In the genomic region with DNA sequence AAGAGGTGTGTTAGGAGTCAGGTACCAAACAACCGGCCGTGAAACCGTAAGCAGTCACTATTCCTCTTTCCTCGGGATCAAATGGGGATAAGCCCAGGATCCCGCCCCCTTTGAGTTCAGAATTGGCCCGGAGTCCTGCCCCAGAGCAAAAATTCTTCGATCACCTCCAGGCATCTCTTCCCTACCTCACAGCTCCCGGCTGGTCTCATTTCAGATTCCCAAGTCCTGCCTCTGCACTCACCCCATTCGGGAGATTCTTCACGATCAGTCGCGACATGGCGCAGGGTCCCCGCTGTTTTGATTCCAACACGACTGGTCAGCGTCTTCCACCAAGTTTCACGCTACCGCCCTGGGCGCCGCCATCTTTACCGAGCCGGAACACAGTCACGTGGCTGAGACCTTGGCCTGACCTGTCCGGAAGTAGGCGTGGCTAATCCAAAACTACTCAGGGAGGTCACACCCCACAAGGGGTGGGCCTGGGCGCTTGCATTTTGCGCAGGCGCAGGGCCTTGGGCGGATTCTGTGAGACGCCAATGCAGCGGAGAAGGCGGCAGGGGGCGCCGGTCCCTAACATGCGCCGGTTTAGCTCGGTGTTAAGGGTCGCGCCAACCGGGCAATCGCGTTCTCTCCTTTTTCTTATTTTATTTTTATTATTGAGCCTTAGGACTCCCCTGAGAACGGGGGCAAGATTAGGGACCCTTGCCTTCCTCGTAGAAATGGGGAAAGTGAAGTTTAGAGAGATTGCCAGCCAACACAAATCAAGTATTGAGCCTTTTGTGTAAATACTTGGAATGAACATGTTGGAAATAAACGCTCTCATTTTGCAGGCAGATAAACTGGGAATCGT, we compare ENCODE assay signal across 8 cellular contexts. TPM values are rescaled to one million over a fixed set of nuclear protein-coding genes. Genes with fewer than 3 reads are reported as not detected.
A peak's percentile ranks its signal among the peaks of the same experiment; 100 is the strongest.
DNase-seq lines count a peak whose midpoint lies in the region; ATAC-seq and TF ChIP-seq lines count a peak whose summit lies in the region.

A gene with protein sequence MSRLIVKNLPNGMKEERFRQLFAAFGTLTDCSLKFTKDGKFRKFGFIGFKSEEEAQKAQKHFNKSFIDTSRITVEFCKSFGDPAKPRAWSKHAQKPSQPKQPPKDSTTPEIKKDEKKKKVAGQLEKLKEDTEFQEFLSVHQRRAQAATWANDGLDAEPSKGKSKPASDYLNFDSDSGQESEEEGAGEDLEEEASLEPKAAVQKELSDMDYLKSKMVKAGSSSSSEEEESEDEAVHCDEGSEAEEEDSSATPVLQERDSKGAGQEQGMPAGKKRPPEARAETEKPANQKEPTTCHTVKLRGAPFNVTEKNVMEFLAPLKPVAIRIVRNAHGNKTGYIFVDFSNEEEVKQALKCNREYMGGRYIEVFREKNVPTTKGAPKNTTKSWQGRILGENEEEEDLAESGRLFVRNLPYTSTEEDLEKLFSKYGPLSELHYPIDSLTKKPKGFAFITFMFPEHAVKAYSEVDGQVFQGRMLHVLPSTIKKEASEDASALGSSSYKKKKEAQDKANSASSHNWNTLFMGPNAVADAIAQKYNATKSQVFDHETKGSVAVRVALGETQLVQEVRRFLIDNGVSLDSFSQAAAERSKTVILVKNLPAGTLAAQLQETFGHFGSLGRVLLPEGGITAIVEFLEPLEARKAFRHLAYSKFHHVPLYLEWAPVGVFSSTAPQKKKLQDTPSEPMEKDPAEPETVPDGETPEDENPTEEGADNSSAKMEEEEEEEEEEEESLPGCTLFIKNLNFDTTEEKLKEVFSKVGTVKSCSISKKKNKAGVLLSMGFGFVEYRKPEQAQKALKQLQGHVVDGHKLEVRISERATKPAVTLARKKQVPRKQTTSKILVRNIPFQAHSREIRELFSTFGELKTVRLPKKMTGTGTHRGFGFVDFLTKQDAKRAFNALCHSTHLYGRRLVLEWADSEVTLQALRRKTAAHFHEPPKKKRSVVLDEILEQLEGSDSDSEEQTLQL (minus strand): TSS at position 375 of the 847 bp plus-strand sequence. CDS start 98 bp downstream, at position 277.

- no peaks in the 10 kb centered on the region for H3K27me3 ChIP-seq in CD4-positive, alpha-beta T cell (ENCODE audit: control insufficient read depth, insufficient read depth, low read length)
- no peaks in the 10 kb centered on the region for H3K27me3 ChIP-seq in left lung

- peaks cover 0 to 42% of the 10 kb centered on the region in 2 donors for H3K4me1 ChIP-seq in left lung

- CTCF ChIA-PET in CD4-positive, alpha-beta T cell (lab: Charles Lee) = interaction anchor here (0.5 to 2.3 kb wide), 9 partner anchors 9 to 1951 kb away, joined by 3 to 11 read pairs (median 4); no protein-coding TSS in a partner anchor

- no peaks in the 10 kb centered on the region for H3K9me3 Mint-ChIP-seq in CD4-positive, alpha-beta T cell

- H3K36me3 Mint-ChIP-seq in CD4-positive, alpha-beta T cell (ENCODE audit: low read depth) = peaks cover 31% of the 10 kb centered on the region

- H3K4me3 Mint-ChIP-seq in CD4-positive, alpha-beta T cell = peak within 1 kb of the TSS; percentile 100

- H3K9me3 ChIP-seq in CD4-positive, alpha-beta T cell (ENCODE audit: control insufficient read depth, low read length) = no peaks in the 10 kb centered on the region
- no peaks in the 10 kb centered on the region for H3K9me3 ChIP-seq in left lung

- H3K36me3 ChIP-seq in left lung = peaks cover 0 to 20% of the 10 kb centered on the region in 2 donors

- POLR2A ChIA-PET in CD4-positive, alpha-beta T cell (lab: Charles Lee) = interaction anchor here (0.8 kb wide), 1 partner anchor 47 kb away, joined by 3 read pairs; no protein-coding TSS in a partner anchor

- peak within 1 kb of the TSS; percentile 90 for H3K27ac Mint-ChIP-seq in CD4-positive, alpha-beta T cell

- peaks cover 44% of the 10 kb centered on the region for H3K4me1 Mint-ChIP-seq in CD4-positive, alpha-beta T cell (ENCODE audit: low read depth)

- peak; percentile 95 for TF ChIP-seq CTCF in CD4-positive, alpha-beta T cell (IDR thresholded peaks at IDR 0.05)
- peak; percentile 95 to 97 for TF ChIP-seq CTCF in left lung (IDR thresholded peaks at IDR 0.05)

- intact Hi-C loops in CD4-positive, alpha-beta T cell (cut with DNase I, micrococcal nuclease) = loop anchor here in 1 of 2 experiments (5.0 to 10.0 kb wide), 2 partner anchors 631 to 1951 kb away; a partner anchor contains a TSS
- intact Hi-C loops in left lung (cut with DNase I) = no loop called here

- H3K4me3 ChIP-seq in left lung = peak within 1 kb of the TSS; percentile 68 to 71

- peaks cover 3% of the 10 kb centered on the region for H3K27me3 Mint-ChIP-seq in CD4-positive, alpha-beta T cell

- ATAC-seq in CD4-positive, alpha-beta T cell (ENCODE audit: poor library complexity) = peak; percentile 98
- peak; percentile 97 for ATAC-seq in GM19397 (IDR thresholded peaks at IDR 0.05; ENCODE audit: unreplicated experiment)
- ATAC-seq in HG03571 (IDR thresholded peaks at IDR 0.05; ENCODE audit: unreplicated experiment) = peak; percentile 99
- ATAC-seq in left lung = peak; percentile 100

- peak; percentile 93 to 97 (median 96) for DNase-seq in CD4-positive, alpha-beta T cell
- DNase-seq in NCI-H774 (lab: John Stamatoyannopoulos, UW) (peak; percentile 99), dermis blood vessel endothelial cell (peak; percentile 98), left lung (peak; percentile 98 to 99)
- peak; percentile 94 to 95 for DNase-seq in activated CD4-positive, alpha-beta T cell treated with anti-CD3 and anti-CD28 coated beads, Interleukin-2, amount 50 U/mL, for 4 hours
- DNase-seq in stimulated activated CD4-positive, alpha-beta T cell treated with anti-CD3 and anti-CD28 coated beads, Interleukin-2, amount 100 ng/mL, for 48 hours = peak; percentile 94 to 96

- H3K27ac ChIP-seq in CD4-positive, alpha-beta T cell (ENCODE audit: low read depth, low read length) = no peak within 1 kb of the TSS
- H3K27ac ChIP-seq in left lung = peak within 1 kb of the TSS; percentile 29 to 45

RNA-seq across cellular contexts. Expression of the gene that starts here (rescaled TPM):
- total RNA-seq in CD4-positive, alpha-beta T cell = 10 to 100 TPM; 57.1 to 58.5 TPM
- total RNA-seq in dermis blood vessel endothelial cell (15.1 and 25.0 TPM in 2 replicates), left lung (10 to 100 TPM; 21.5 to 31.8 TPM)
